ENCODE assay signal across 18 cellular contexts in genomic region chr4:133720001-133720400, GRCh38.
"Had no signal": no experiment of that assay in that cellular context is flagged by ENCODE, and none has a peak within 500 bp of the region (broad histone marks: within the 10 kb centered on the region; RNA-seq: fewer than 3 reads in every experiment).

No MANE protein-coding gene starts in this region.

- H3K27me3 Mint-ChIP-seq: activated CD4-positive, alpha-beta memory T cell treated with anti-CD3 and anti-CD28 coated beads for 36 hours; activated CD4-positive, alpha-beta T cell treated with anti-CD3 and anti-CD28 coated beads, Interleukin-2, amount 10 ng/mL, durations not matched to agents 7 days and 5 days; activated naive CD8-positive, alpha-beta T cell had no signal

- H3K4me3 Mint-ChIP-seq: activated CD4-positive, alpha-beta memory T cell treated with anti-CD3 and anti-CD28 coated beads for 36 hours; activated CD4-positive, alpha-beta T cell treated with anti-CD3 and anti-CD28 coated beads, Interleukin-2, amount 10 ng/mL, durations not matched to agents 7 days and 5 days; activated naive CD8-positive, alpha-beta T cell; activated T-cell treated with anti-CD3 and anti-CD28 coated beads, Interleukin-2, amount 50 U/mL, for 4 hours had no signal

- DNase-seq: activated CD4-positive, alpha-beta memory T cell treated with anti-CD3 and anti-CD28 coated beads for 36 hours; activated CD4-positive, alpha-beta T cell treated with anti-CD3 and anti-CD28 coated beads, Interleukin-2, amount 10 ng/mL, durations not matched to agents 7 days and 5 days; activated CD4-positive, CD25-positive, alpha-beta regulatory T cell; activated CD8-positive, alpha-beta memory T cell treated with anti-CD3 and anti-CD28 coated beads for 24 hours; activated effector memory CD4-positive, alpha-beta T cell treated with anti-CD3 and anti-CD28 coated beads, Interleukin-2, amount 50 U/mL, for 16 hours; activated naive CD4-positive, alpha-beta T cell treated with Interleukin-2 at 50 U/mL for 16 hours; activated T-cell treated with anti-CD3 and anti-CD28 coated beads, Interleukin-2, amount 50 U/mL, for 4 hours; anterior cingulate cortex; Kasumi-1; NCI-H1092; NCI-H1417; NCI-H2029; NCI-H2107; NCI-H524; SIG-M5; T-helper 1 cell had no signal

- H3K4me1 Mint-ChIP-seq: activated CD4-positive, alpha-beta T cell treated with anti-CD3 and anti-CD28 coated beads, Interleukin-2, amount 10 ng/mL, durations not matched to agents 7 days and 5 days had no signal

- H3K4me3 ChIP-seq: SK-N-MC had no signal

- H3K27ac Mint-ChIP-seq: activated CD4-positive, alpha-beta memory T cell treated with anti-CD3 and anti-CD28 coated beads for 36 hours; activated CD4-positive, alpha-beta T cell treated with anti-CD3 and anti-CD28 coated beads, Interleukin-2, amount 10 ng/mL, durations not matched to agents 7 days and 5 days; activated naive CD8-positive, alpha-beta T cell had no signal

- ATAC-seq: activated T-cell treated with anti-CD3 and anti-CD28 coated beads, Interleukin-2, amount 50 U/mL, for 4 hours had no signal

- H3K36me3 Mint-ChIP-seq: activated CD4-positive, alpha-beta memory T cell treated with anti-CD3 and anti-CD28 coated beads for 36 hours; activated naive CD8-positive, alpha-beta T cell had no signal
